Comparison of ENCODE assay signal across 11 cellular contexts in genomic region chr5:134275822-134276221, GRCh38. TPM values are rescaled to one million over a fixed set of nuclear protein-coding genes. Genes with fewer than 3 reads are reported as not detected.
A peak's percentile ranks its signal among the peaks of the same experiment; 100 is the strongest.
DNase-seq lines count a peak whose midpoint lies in the region; ATAC-seq and TF ChIP-seq lines count a peak whose summit lies in the region.
"Had no signal": no experiment of that assay in that cellular context is flagged by ENCODE, and none has a peak within 500 bp of the region (broad histone marks: within the 10 kb centered on the region; RNA-seq: fewer than 3 reads in every experiment).

No MANE protein-coding gene starts in this region.

- ATAC-seq in DND-41 (ENCODE audit: insufficient read depth, low read depth) (peak; percentile 39; the same call in 1 of the 3 replicates), GM19397 (IDR thresholded peaks at IDR 0.05; ENCODE audit: unreplicated experiment) (peak; percentile 97), HG03064 (IDR thresholded peaks at IDR 0.05; ENCODE audit: low read depth, unreplicated experiment) (peak; percentile 95), left cardiac atrium (no peak)

- no peak overlapping the region for H3K9ac ChIP-seq in DND-41 (ENCODE audit: low read depth, low read length)
- H3K9ac ChIP-seq in GM23248, result no peak overlapping the region

- H3K27ac ChIP-seq in DND-41 (ENCODE audit: low read length), result no peak overlapping the region
- H3K27ac ChIP-seq in GM23248, result no peak overlapping the region

- peaks cover 3% of the 10 kb centered on the region for H3K27me3 ChIP-seq in DND-41 (ENCODE audit: insufficient read depth, low read length, poor library complexity)
- no peaks in the 10 kb centered on the region for H3K27me3 ChIP-seq in GM23248 (replicated peaks; ENCODE audit: insufficient read depth)
- H3K27me3 ChIP-seq: MG63 had no signal

- H3F3A ChIP-seq in GM23248 (ENCODE audit: insufficient read depth), result no peaks in the 10 kb centered on the region

- H3K9me3 ChIP-seq in DND-41 (ENCODE audit: insufficient read depth, low read length, severe bottlenecking) (peaks cover 5% of the 10 kb centered on the region), GM23248 (ENCODE audit: low read depth) (no peaks in the 10 kb centered on the region)

- H3K4me1 ChIP-seq in DND-41 (ENCODE audit: insufficient read depth, low read length), result no peaks in the 10 kb centered on the region
- H3K4me1 ChIP-seq in GM23248 (ENCODE audit: insufficient read depth), result peaks cover 9% of the 10 kb centered on the region

- H4K20me1 ChIP-seq in DND-41 (ENCODE audit: insufficient read depth, low read length) (no peaks in the 10 kb centered on the region), GM23248 (ENCODE audit: insufficient read depth) (no peaks in the 10 kb centered on the region)

- no peak overlapping the region for H2AFZ ChIP-seq in DND-41 (ENCODE audit: low read depth, low read length)
- no peak overlapping the region for H2AFZ ChIP-seq in GM23248

- H3K4me2 ChIP-seq in DND-41 (ENCODE audit: insufficient read depth, low read length), result no peak overlapping the region
- no peak overlapping the region for H3K4me2 ChIP-seq in GM23248 (ENCODE audit: unreplicated experiment)

- intact Hi-C loops in left cardiac atrium (cut with DNase I), result no loop called here

- in situ Hi-C loops in GM23248 (cut with MboI), result no loop called here

- no peak for TF ChIP-seq CTCF in DND-41 (IDR thresholded peaks at IDR 0.05; ENCODE audit: borderline replicate concordance, extremely low read depth, low read length, poor library complexity, severe bottlenecking)

- H3K9me2 ChIP-seq in GM23248 (ENCODE audit: insufficient read depth), result no peaks in the 10 kb centered on the region

- H3K36me3 ChIP-seq in DND-41 (ENCODE audit: insufficient read depth, low read length), result no peaks in the 10 kb centered on the region
- H3K36me3 ChIP-seq in GM23248 (ENCODE audit: low read depth), result no peaks in the 10 kb centered on the region
- H3K36me3 ChIP-seq: MG63 had no signal

- H3K4me3 ChIP-seq in DND-41 (ENCODE audit: low read depth in 1 of 2, low read length in 2 of 2), result no peak overlapping the region
- H3K4me3 ChIP-seq in GM23248, result no peak overlapping the region
- H3K4me3 ChIP-seq: MG63 had no signal

- DNase-seq in DND-41 (no peak), NCI-H524 treated with DMSO at 0.1 percent for 48 hours (lab: John Stamatoyannopoulos, UW) (peak; percentile 90), GM23248 (no peak), SKM-1 treated with dmso at 0.1 percent for 144 hours (lab: John Stamatoyannopoulos, UW; ENCODE audit: unreplicated experiment) (no peak), left cardiac atrium (no peak), putamen (ENCODE audit: low spot score) (no peak)
- DNase-seq: CD4-positive, CD25-positive, alpha-beta regulatory T cell; H7; MG63 had no signal

- 39 to 45% methylated on average over 3 of the region's 3 CpGs for WGBS in GM23248 (ENCODE audit: low coverage in 1 of 2, low lambda C conversion rate in 2 of 2, missing lambda C conversion rate in 2 of 2), 2 experiments

- no peaks in the 10 kb centered on the region for H3K79me2 ChIP-seq in DND-41 (ENCODE audit: insufficient read depth, low read length)
- no peaks in the 10 kb centered on the region for H3K79me2 ChIP-seq in GM23248 (ENCODE audit: insufficient read depth)

RNA-seq across cellular contexts. Expression of gene PPP2CA, which starts 49.9 kb away (rescaled TPM):
- total RNA-seq in GM23248 (2014; rRNA removed; shearing (Covaris generic)), result 184 and 193 TPM in 2 replicates
- 223 and 249 TPM in 2 replicates for polyA plus RNA-seq in GM23248 (2016; fragmentation: Nextera tagmentation; extraction: Ambion mirVana)
- total RNA-seq in left cardiac atrium, result 100 to 1,000 TPM; 115 to 157 TPM

Comparison
In these comparisons a context has a peak if more than half of its experiments do, and no peak if none do; other contexts are left out.
1. ATAC-seq: peak in DND-41 (single experiment), GM19397 (single experiment) and HG03064 (single experiment); none in left cardiac atrium (0 of 2).